ENCODE assay signal across 35 cellular contexts in genomic region chr17:9766970-9767369, GRCh38. TPM values are rescaled to one million over a fixed set of nuclear protein-coding genes. Genes with fewer than 3 reads are reported as not detected.
"Had no signal": no experiment of that assay in that cellular context is flagged by ENCODE, and none has a peak within 500 bp of the region (broad histone marks: within the 10 kb centered on the region; RNA-seq: fewer than 3 reads in every experiment).

No MANE protein-coding gene starts in this region.

- H3K4me3 Mint-ChIP-seq: activated B cell treated with CpG ODN at 0.5 μM for 24 hours; activated CD4-positive, alpha-beta memory T cell treated with anti-CD3 and anti-CD28 coated beads for 36 hours; activated naive CD4-positive, alpha-beta T cell treated with anti-CD3 and anti-CD28 coated beads, Interleukin-2, amount 10 ng/mL, durations not matched to agents 7 days and 5 days; activated naive CD8-positive, alpha-beta T cell; activated naive CD8-positive, alpha-beta T cell treated with anti-CD3 and anti-CD28 coated beads, Interleukin-2, amount 50 U/mL, for 24 hours; activated T-cell treated with anti-CD3 and anti-CD28 coated beads, Interleukin-2, amount 50 U/mL, for 4 hours; activated T-helper 1 cell treated with anti-CD3 and anti-CD28 coated beads, Interleukin-12 subunit alpha, Interleukin-12 subunit beta, Interleukin-2, Interleukin-4 antibody, amounts not matched to agents 30 ng/mL and 10 ng/mL and 1 ng/mL, durations not matched to agents 14 hours and 24 hours and 36 hours; brain had no signal

- H3K9ac ChIP-seq: KMS-11 had no signal

- ATAC-seq: activated naive CD8-positive, alpha-beta T cell treated with anti-CD3 and anti-CD28 coated beads, Interleukin-2, amount 50 U/mL, for 24 hours; activated T-cell treated with anti-CD3 and anti-CD28 coated beads, Interleukin-2, amount 50 U/mL, for 4 hours; PC-3 had no signal

- H3K27ac ChIP-seq: KMS-11, Peyer's patch, VCaP had no signal

- H3K27ac Mint-ChIP-seq: activated B cell treated with CpG ODN at 0.5 μM for 24 hours; activated CD4-positive, alpha-beta memory T cell treated with anti-CD3 and anti-CD28 coated beads for 36 hours; activated naive CD4-positive, alpha-beta T cell treated with anti-CD3 and anti-CD28 coated beads, Interleukin-2, amount 10 ng/mL, durations not matched to agents 7 days and 5 days; activated naive CD8-positive, alpha-beta T cell; activated naive CD8-positive, alpha-beta T cell treated with anti-CD3 and anti-CD28 coated beads, Interleukin-2, amount 50 U/mL, for 24 hours; activated T-helper 1 cell treated with anti-CD3 and anti-CD28 coated beads, Interleukin-12 subunit alpha, Interleukin-12 subunit beta, Interleukin-2, Interleukin-4 antibody, amounts not matched to agents 30 ng/mL and 10 ng/mL and 1 ng/mL, durations not matched to agents 14 hours and 24 hours and 36 hours; brain had no signal

- H3K36me3 ChIP-seq: Peyer's patch had no signal

- H3K4me3 ChIP-seq: Peyer's patch had no signal

- DNase-seq: activated B cell treated with CpG ODN at 0.5 μM for 24 hours; activated CD4-positive, alpha-beta memory T cell treated with anti-CD3 and anti-CD28 coated beads for 36 hours; activated CD4-positive, alpha-beta T cell treated with anti-CD3 and anti-CD28 coated beads for 4 hours; activated CD4-positive, alpha-beta T cell treated with anti-CD3 and anti-CD28 coated beads, Interleukin-2, amount 50 U/mL, for 1 hour; activated CD4-positive, CD25-positive, alpha-beta regulatory T cell treated with anti-CD3 and anti-CD28 coated beads, Interleukin-2, amount 50 U/mL, for 72 hours; activated CD8-positive, alpha-beta memory T cell treated with anti-CD3 and anti-CD28 coated beads, Interleukin-2, amount 50 U/mL, for 4 hours; activated effector memory CD4-positive, alpha-beta T cell treated with Interleukin-2 at 50 U/mL for 16 hours; activated naive CD4-positive, alpha-beta T cell treated with anti-CD3 and anti-CD28 coated beads, Interleukin-2, amount 10 ng/mL, durations not matched to agents 7 days and 5 days; activated naive CD8-positive, alpha-beta T cell treated with anti-CD3 and anti-CD28 coated beads, Interleukin-2, amount 50 U/mL, for 24 hours; activated T-cell treated with anti-CD3 and anti-CD28 coated beads for 4 hours; activated T-cell treated with anti-CD3 and anti-CD28 coated beads, Interleukin-2, amount 50 U/mL, for 4 hours; anterior cingulate cortex; MM.1S; MV-4-11; NCI-H1092; NCI-H1436 treated with DMSO at 0.1 percent for 48 hours; NCI-H1694 treated with DMSO at 0.1 percent for 48 hours; NCI-H2029; NCI-H510A; NCI-H526; NCI-H748 treated with DMSO at 0.1 percent for 48 hours; NK-92 treated with Interleukin-12 subunit alpha and Interleukin-12 subunit beta, amount 100 ng/mL, for 24 hours; PC-3; Peyer's patch; RPMI8226; SW 1271; T-helper 1 cell; T-helper 9 cell had no signal

- H3K4me2 ChIP-seq: KMS-11 had no signal

- H3K9me3 Mint-ChIP-seq: activated B cell treated with CpG ODN at 0.5 μM for 24 hours; activated CD4-positive, alpha-beta memory T cell treated with anti-CD3 and anti-CD28 coated beads for 36 hours; activated naive CD4-positive, alpha-beta T cell treated with anti-CD3 and anti-CD28 coated beads, Interleukin-2, amount 10 ng/mL, durations not matched to agents 7 days and 5 days; activated naive CD8-positive, alpha-beta T cell treated with anti-CD3 and anti-CD28 coated beads, Interleukin-2, amount 50 U/mL, for 24 hours; activated T-cell treated with anti-CD3 and anti-CD28 coated beads, Interleukin-2, amount 50 U/mL, for 4 hours; activated T-helper 1 cell treated with anti-CD3 and anti-CD28 coated beads, Interleukin-12 subunit alpha, Interleukin-12 subunit beta, Interleukin-2, Interleukin-4 antibody, amounts not matched to agents 30 ng/mL and 10 ng/mL and 1 ng/mL, durations not matched to agents 14 hours and 24 hours and 36 hours; brain had no signal

- H3K4me1 ChIP-seq: Peyer's patch had no signal

- H3K27me3 ChIP-seq: Peyer's patch had no signal

- H3K36me3 Mint-ChIP-seq: activated CD4-positive, alpha-beta memory T cell treated with anti-CD3 and anti-CD28 coated beads for 36 hours; activated naive CD4-positive, alpha-beta T cell treated with anti-CD3 and anti-CD28 coated beads, Interleukin-2, amount 10 ng/mL, durations not matched to agents 7 days and 5 days; activated naive CD8-positive, alpha-beta T cell; brain had no signal

- H3K4me1 Mint-ChIP-seq: activated B cell treated with CpG ODN at 0.5 μM for 24 hours; activated naive CD4-positive, alpha-beta T cell treated with anti-CD3 and anti-CD28 coated beads, Interleukin-2, amount 10 ng/mL, durations not matched to agents 7 days and 5 days; activated naive CD8-positive, alpha-beta T cell treated with anti-CD3 and anti-CD28 coated beads, Interleukin-2, amount 50 U/mL, for 24 hours; brain had no signal

- H3K9me3 ChIP-seq: Peyer's patch had no signal

RNA-seq across cellular contexts. Expression of gene DHRS7C, which starts 24.4 kb away (rescaled TPM):
- total RNA-seq: activated B cell treated with CpG ODN at 0.5 μM for 24 hours; activated CD4-positive, alpha-beta memory T cell treated with anti-CD3 and anti-CD28 coated beads for 36 hours; activated T-cell treated with anti-CD3 and anti-CD28 coated beads, Interleukin-2, amount 50 U/mL, for 4 hours; activated T-helper 1 cell treated with anti-CD3 and anti-CD28 coated beads, Interleukin-12 subunit alpha, Interleukin-12 subunit beta, Interleukin-2, Interleukin-4 antibody, amounts not matched to agents 30 ng/mL and 10 ng/mL and 1 ng/mL, durations not matched to agents 14 hours and 24 hours and 36 hours; bronchial epithelial cell; LHCN-M2; PC-3; Peyer's patch had no signal

RNA-seq across cellular contexts. Expression of gene GSG1L2, which starts 54.9 kb away (rescaled TPM):
- total RNA-seq: activated B cell treated with CpG ODN at 0.5 μM for 24 hours; activated CD4-positive, alpha-beta memory T cell treated with anti-CD3 and anti-CD28 coated beads for 36 hours; activated T-cell treated with anti-CD3 and anti-CD28 coated beads, Interleukin-2, amount 50 U/mL, for 4 hours; activated T-helper 1 cell treated with anti-CD3 and anti-CD28 coated beads, Interleukin-12 subunit alpha, Interleukin-12 subunit beta, Interleukin-2, Interleukin-4 antibody, amounts not matched to agents 30 ng/mL and 10 ng/mL and 1 ng/mL, durations not matched to agents 14 hours and 24 hours and 36 hours; bronchial epithelial cell; LHCN-M2; PC-3; Peyer's patch had no signal

RNA-seq across cellular contexts. Expression of gene GLP2R, which starts 58.8 kb away (rescaled TPM):
- total RNA-seq: activated B cell treated with CpG ODN at 0.5 μM for 24 hours; activated CD4-positive, alpha-beta memory T cell treated with anti-CD3 and anti-CD28 coated beads for 36 hours; activated T-cell treated with anti-CD3 and anti-CD28 coated beads, Interleukin-2, amount 50 U/mL, for 4 hours; activated T-helper 1 cell treated with anti-CD3 and anti-CD28 coated beads, Interleukin-12 subunit alpha, Interleukin-12 subunit beta, Interleukin-2, Interleukin-4 antibody, amounts not matched to agents 30 ng/mL and 10 ng/mL and 1 ng/mL, durations not matched to agents 14 hours and 24 hours and 36 hours; LHCN-M2 had no signal
